In genomic region chr10:28676968-28677888, GRCh38 we compare ENCODE assay signal across 1 cellular context.
TF ChIP-seq lines count a peak whose summit lies in the region.

A gene with protein sequence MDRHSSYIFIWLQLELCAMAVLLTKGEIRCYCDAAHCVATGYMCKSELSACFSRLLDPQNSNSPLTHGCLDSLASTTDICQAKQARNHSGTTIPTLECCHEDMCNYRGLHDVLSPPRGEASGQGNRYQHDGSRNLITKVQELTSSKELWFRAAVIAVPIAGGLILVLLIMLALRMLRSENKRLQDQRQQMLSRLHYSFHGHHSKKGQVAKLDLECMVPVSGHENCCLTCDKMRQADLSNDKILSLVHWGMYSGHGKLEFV (plus strand): TSS chr10:28677521. CDS start chr10:28677898, 377 bp downstream.

TF ChIP-seq in K562, 482 proteins besides CTCF, POLR2A, EP300 and RAD21 (continued from another document and continues in another):
- TF ChIP-seq SP1 (CRISPR knock-in tag; IDR thresholded peaks at IDR 0.05), result peak; percentile 47; the same call in 1 of the 2 replicates
- no peak for TF ChIP-seq SREBF1 (IDR thresholded peaks at IDR 0.05; ENCODE audit: borderline replicate concordance, low read depth, low read length)
- no peak for TF ChIP-seq CBX8 (IDR thresholded peaks at IDR 0.05; ENCODE audit: borderline replicate concordance, extremely low read depth, low read depth, low read length, poor library complexity, severe bottlenecking)
- TF ChIP-seq ZNF408 (CRISPR knock-in tag; IDR thresholded peaks at IDR 0.05; ENCODE audit: low read depth), result no peak
- no peak for TF ChIP-seq ESRRB (CRISPR knock-in tag; IDR thresholded peaks at IDR 0.05; ENCODE audit: borderline replicate concordance)
- TF ChIP-seq KDM2B (CRISPR knock-in tag; IDR thresholded peaks at IDR 0.05), result peak; percentile 77; the same call in 1 of the 2 replicates
- TF ChIP-seq, protein P1, sequence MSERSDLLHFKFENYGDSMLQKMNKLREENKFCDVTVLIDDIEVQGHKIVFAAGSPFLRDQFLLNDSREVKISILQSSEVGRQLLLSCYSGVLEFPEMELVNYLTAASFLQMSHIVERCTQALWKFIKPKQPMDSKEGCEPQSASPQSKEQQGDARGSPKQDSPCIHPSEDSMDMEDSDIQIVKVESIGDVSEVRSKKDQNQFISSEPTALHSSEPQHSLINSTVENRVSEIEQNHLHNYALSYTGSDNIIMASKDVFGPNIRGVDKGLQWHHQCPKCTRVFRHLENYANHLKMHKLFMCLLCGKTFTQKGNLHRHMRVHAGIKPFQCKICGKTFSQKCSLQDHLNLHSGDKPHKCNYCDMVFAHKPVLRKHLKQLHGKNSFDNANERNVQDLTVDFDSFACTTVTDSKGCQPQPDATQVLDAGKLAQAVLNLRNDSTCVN (CRISPR knock-in tag; IDR thresholded peaks at IDR 0.05), result no peak
- TF ChIP-seq ELF4 (CRISPR knock-in tag; IDR thresholded peaks at IDR 0.05), result no peak
- no peak for TF ChIP-seq ZNF589 (CRISPR knock-in tag; IDR thresholded peaks at IDR 0.05; ENCODE audit: low read depth)
- TF ChIP-seq, protein P2, sequence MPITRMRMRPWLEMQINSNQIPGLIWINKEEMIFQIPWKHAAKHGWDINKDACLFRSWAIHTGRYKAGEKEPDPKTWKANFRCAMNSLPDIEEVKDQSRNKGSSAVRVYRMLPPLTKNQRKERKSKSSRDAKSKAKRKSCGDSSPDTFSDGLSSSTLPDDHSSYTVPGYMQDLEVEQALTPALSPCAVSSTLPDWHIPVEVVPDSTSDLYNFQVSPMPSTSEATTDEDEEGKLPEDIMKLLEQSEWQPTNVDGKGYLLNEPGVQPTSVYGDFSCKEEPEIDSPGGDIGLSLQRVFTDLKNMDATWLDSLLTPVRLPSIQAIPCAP (CRISPR knock-in tag; IDR thresholded peaks at IDR 0.05; ENCODE audit: borderline replicate concordance), result no peak
- no peak for TF ChIP-seq ZC3H11A (IDR thresholded peaks at IDR 0.05; ENCODE audit: low read depth, low read length)
- TF ChIP-seq, protein P3, sequence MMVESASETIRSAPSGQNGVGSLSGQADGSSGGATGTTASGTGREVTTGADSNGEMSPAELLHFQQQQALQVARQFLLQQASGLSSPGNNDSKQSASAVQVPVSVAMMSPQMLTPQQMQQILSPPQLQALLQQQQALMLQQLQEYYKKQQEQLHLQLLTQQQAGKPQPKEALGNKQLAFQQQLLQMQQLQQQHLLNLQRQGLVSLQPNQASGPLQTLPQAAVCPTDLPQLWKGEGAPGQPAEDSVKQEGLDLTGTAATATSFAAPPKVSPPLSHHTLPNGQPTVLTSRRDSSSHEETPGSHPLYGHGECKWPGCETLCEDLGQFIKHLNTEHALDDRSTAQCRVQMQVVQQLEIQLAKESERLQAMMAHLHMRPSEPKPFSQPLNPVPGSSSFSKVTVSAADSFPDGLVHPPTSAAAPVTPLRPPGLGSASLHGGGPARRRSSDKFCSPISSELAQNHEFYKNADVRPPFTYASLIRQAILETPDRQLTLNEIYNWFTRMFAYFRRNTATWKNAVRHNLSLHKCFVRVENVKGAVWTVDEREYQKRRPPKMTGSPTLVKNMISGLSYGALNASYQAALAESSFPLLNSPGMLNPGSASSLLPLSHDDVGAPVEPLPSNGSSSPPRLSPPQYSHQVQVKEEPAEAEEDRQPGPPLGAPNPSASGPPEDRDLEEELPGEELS (CRISPR knock-in tag; IDR thresholded peaks at IDR 0.05; ENCODE audit: borderline replicate concordance), result no peak
- no peak for TF ChIP-seq ZNF561 (CRISPR knock-in tag; conservative IDR thresholded peaks at IDR 0.05)
- TF ChIP-seq ATF4 (CRISPR knock-in tag; IDR thresholded peaks at IDR 0.05), result no peak
- no peak for TF ChIP-seq NR2F6 (CRISPR knock-in tag; IDR thresholded peaks at IDR 0.05)
- TF ChIP-seq DNMT1 (IDR thresholded peaks at IDR 0.05), result no peak
- TF ChIP-seq ZNF133 (CRISPR knock-in tag; IDR thresholded peaks at IDR 0.05), result no peak
- TF ChIP-seq, protein P4, sequence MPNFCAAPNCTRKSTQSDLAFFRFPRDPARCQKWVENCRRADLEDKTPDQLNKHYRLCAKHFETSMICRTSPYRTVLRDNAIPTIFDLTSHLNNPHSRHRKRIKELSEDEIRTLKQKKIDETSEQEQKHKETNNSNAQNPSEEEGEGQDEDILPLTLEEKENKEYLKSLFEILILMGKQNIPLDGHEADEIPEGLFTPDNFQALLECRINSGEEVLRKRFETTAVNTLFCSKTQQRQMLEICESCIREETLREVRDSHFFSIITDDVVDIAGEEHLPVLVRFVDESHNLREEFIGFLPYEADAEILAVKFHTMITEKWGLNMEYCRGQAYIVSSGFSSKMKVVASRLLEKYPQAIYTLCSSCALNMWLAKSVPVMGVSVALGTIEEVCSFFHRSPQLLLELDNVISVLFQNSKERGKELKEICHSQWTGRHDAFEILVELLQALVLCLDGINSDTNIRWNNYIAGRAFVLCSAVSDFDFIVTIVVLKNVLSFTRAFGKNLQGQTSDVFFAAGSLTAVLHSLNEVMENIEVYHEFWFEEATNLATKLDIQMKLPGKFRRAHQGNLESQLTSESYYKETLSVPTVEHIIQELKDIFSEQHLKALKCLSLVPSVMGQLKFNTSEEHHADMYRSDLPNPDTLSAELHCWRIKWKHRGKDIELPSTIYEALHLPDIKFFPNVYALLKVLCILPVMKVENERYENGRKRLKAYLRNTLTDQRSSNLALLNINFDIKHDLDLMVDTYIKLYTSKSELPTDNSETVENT (CRISPR knock-in tag; IDR thresholded peaks at IDR 0.05), result peak; percentile 73
- no peak for TF ChIP-seq NFIX (CRISPR knock-in tag; IDR thresholded peaks at IDR 0.05; ENCODE audit: low read depth)
- TF ChIP-seq JUNB (CRISPR knock-in tag; conservative IDR thresholded peaks at IDR 0.05), result no peak
- TF ChIP-seq ZC3H4 (CRISPR knock-in tag; IDR thresholded peaks at IDR 0.05; ENCODE audit: borderline replicate concordance), result no peak
- TF ChIP-seq, protein P5, sequence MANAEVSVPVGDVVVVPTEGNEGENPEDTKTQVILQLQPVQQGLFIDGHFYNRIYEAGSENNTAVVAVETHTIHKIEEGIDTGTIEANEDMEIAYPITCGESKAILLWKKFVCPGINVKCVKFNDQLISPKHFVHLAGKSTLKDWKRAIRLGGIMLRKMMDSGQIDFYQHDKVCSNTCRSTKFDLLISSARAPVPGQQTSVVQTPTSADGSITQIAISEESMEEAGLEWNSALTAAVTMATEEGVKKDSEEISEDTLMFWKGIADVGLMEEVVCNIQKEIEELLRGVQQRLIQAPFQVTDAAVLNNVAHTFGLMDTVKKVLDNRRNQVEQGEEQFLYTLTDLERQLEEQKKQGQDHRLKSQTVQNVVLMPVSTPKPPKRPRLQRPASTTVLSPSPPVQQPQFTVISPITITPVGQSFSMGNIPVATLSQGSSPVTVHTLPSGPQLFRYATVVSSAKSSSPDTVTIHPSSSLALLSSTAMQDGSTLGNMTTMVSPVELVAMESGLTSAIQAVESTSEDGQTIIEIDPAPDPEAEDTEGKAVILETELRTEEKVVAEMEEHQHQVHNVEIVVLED (CRISPR knock-in tag; IDR thresholded peaks at IDR 0.05), result peak; percentile 63
- TF ChIP-seq KLF6 (CRISPR knock-in tag; IDR thresholded peaks at IDR 0.05; ENCODE audit: borderline replicate concordance), result no peak
- TF ChIP-seq E2F3 (CRISPR knock-in tag; IDR thresholded peaks at IDR 0.05), result peak; percentile 69; the same call in 1 of the 2 replicates
- no peak for TF ChIP-seq ZNF830 (CRISPR knock-in tag; IDR thresholded peaks at IDR 0.05)
- TF ChIP-seq STAT5A (IDR thresholded peaks at IDR 0.05; ENCODE audit: borderline replicate concordance, low read length), result no peak; the same call in 1 of the 2 replicates
- no peak for TF ChIP-seq POLR2AphosphoS2 (IDR thresholded peaks at IDR 0.05; ENCODE audit: low read length)
- no peak for TF ChIP-seq SETDB1 (IDR thresholded peaks at IDR 0.05; ENCODE audit: low read length)
- no peak for TF ChIP-seq CBFA2T2 (conservative IDR thresholded peaks at IDR 0.05)
- TF ChIP-seq, protein P6, sequence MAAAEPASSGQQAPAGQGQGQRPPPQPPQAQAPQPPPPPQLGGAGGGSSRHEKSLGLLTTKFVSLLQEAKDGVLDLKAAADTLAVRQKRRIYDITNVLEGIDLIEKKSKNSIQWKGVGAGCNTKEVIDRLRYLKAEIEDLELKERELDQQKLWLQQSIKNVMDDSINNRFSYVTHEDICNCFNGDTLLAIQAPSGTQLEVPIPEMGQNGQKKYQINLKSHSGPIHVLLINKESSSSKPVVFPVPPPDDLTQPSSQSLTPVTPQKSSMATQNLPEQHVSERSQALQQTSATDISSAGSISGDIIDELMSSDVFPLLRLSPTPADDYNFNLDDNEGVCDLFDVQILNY (CRISPR knock-in tag; IDR thresholded peaks at IDR 0.05), result no peak
- TF ChIP-seq PRDM10 (IDR thresholded peaks at IDR 0.05; ENCODE audit: partially characterized antibody), result peak; percentile 97
- peak; percentile 45; the same call in 1 of the 2 replicates for TF ChIP-seq PML (IDR thresholded peaks at IDR 0.05; ENCODE audit: low read length)
- peak; percentile 42 for TF ChIP-seq CREM (IDR thresholded peaks at IDR 0.05; ENCODE audit: low read depth)
- peak; percentile 67 for TF ChIP-seq ZFX (CRISPR knock-in tag; IDR thresholded peaks at IDR 0.05)
- TF ChIP-seq ZNF766 (CRISPR knock-in tag; conservative IDR thresholded peaks at IDR 0.05), result no peak
- TF ChIP-seq MED1 (CRISPR knock-in tag; IDR thresholded peaks at IDR 0.05; ENCODE audit: borderline replicate concordance), result no peak
- no peak for TF ChIP-seq NEUROD1 (IDR thresholded peaks at IDR 0.05; ENCODE audit: borderline replicate concordance, low read depth, low read length, partially characterized antibody)
- no peak for TF ChIP-seq SNRNP70 (optimal IDR thresholded peaks at IDR 0.05; ENCODE audit: low read depth, low read length)
- no peak for TF ChIP-seq ZNF717 (CRISPR knock-in tag; IDR thresholded peaks at IDR 0.05)
- TF ChIP-seq ZNF583 (CRISPR knock-in tag; IDR thresholded peaks at IDR 0.05), result no peak
- TF ChIP-seq KLF13 (tag; IDR thresholded peaks at IDR 0.05; ENCODE audit: borderline replicate concordance, low read depth), result no peak
- TF ChIP-seq ZNF512 (tag; IDR thresholded peaks at IDR 0.05), result no peak
- TF ChIP-seq HEY1 (CRISPR knock-in tag; IDR thresholded peaks at IDR 0.05; ENCODE audit: borderline replicate concordance), result no peak
- TF ChIP-seq ZNF76 (CRISPR knock-in tag; IDR thresholded peaks at IDR 0.05; ENCODE audit: borderline replicate concordance), result no peak
- TF ChIP-seq BMI1 (IDR thresholded peaks at IDR 0.05; ENCODE audit: low read length), result no peak
- no peak for TF ChIP-seq ZNF3 (CRISPR knock-in tag; IDR thresholded peaks at IDR 0.05)
- no peak for TF ChIP-seq ZNF263 (CRISPR knock-in tag; IDR thresholded peaks at IDR 0.05; ENCODE audit: borderline replicate concordance)
- TF ChIP-seq GTF2E2 (tag; IDR thresholded peaks at IDR 0.05), result peak; percentile 67
- TF ChIP-seq, protein P7, sequence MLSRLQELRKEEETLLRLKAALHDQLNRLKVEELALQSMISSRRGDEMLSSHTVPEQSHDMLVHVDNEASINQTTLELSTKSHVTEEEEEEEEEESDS (CRISPR knock-in tag; IDR thresholded peaks at IDR 0.05), result no peak
- no peak for TF ChIP-seq ZNF232 (CRISPR knock-in tag; IDR thresholded peaks at IDR 0.05)
